Comparison of ENCODE assay signal across 15 cellular contexts in genomic region chr2:160256511-160256910, GRCh38. TPM values are rescaled to one million over a fixed set of nuclear protein-coding genes. Genes with fewer than 3 reads are reported as not detected.
"Had no signal": no experiment of that assay in that cellular context is flagged by ENCODE, and none has a peak within 500 bp of the region (broad histone marks: within the 10 kb centered on the region; RNA-seq: fewer than 3 reads in every experiment).

No MANE protein-coding gene starts in this region.

- H3K4me3 ChIP-seq: gastrocnemius medialis, lung, upper lobe of left lung had no signal

- ATAC-seq: activated CD4-positive, CD25-positive, alpha-beta regulatory T cell treated with anti-CD3 and anti-CD28 coated beads, Interleukin-2, amount 50 U/mL, for 24 hours; activated CD8-positive, alpha-beta memory T cell treated with anti-CD3 and anti-CD28 coated beads, Interleukin-2, amount 10 ng/mL, durations not matched to agents 7 days and 5 days; activated naive CD4-positive, alpha-beta T cell treated with anti-CD3 and anti-CD28 coated beads, Interleukin-2, amount 50 U/mL, for 72 hours; gastrocnemius medialis; natural killer cell had no signal

- H3K27ac ChIP-seq: gastrocnemius medialis, upper lobe of left lung had no signal

- DNase-seq: activated CD4-positive, alpha-beta T cell treated with anti-CD3 and anti-CD28 coated beads, Interleukin-2, amount 50 U/mL, for 4 hours; activated CD8-positive, alpha-beta memory T cell treated with anti-CD3 and anti-CD28 coated beads, Interleukin-2, amount 10 ng/mL, durations not matched to agents 7 days and 5 days; activated effector memory CD4-positive, alpha-beta T cell treated with anti-CD3 and anti-CD28 coated beads, Interleukin-2, amount 50 U/mL, for 16 hours; activated T-cell treated with anti-CD3 and anti-CD28 coated beads, Interleukin-2, amount 50 U/mL, for 24 hours; gastrocnemius medialis; natural killer cell; stimulated activated CD4-positive, alpha-beta T cell treated with anti-CD3 and anti-CD28 coated beads, Interleukin-12 subunit alpha, Interleukin-12 subunit beta, amount 100 ng/mL, for 4 hours; stimulated activated naive CD4-positive, alpha-beta T cell; substantia nigra; T-helper 2 cell; upper lobe of left lung had no signal

RNA-seq across cellular contexts. Expression of gene ITGB6, which starts 56.4 kb away (rescaled TPM):
- total RNA-seq: activated CD8-positive, alpha-beta memory T cell treated with anti-CD3 and anti-CD28 coated beads, Interleukin-2, amount 10 ng/mL, durations not matched to agents 7 days and 5 days; activated naive CD4-positive, alpha-beta T cell treated with anti-CD3 and anti-CD28 coated beads, Interleukin-2, amount 50 U/mL, for 72 hours; dermis microvascular lymphatic vessel endothelial cell; natural killer cell had no signal
